ENCODE assay signal across 10 cellular contexts in the genomic region with DNA sequence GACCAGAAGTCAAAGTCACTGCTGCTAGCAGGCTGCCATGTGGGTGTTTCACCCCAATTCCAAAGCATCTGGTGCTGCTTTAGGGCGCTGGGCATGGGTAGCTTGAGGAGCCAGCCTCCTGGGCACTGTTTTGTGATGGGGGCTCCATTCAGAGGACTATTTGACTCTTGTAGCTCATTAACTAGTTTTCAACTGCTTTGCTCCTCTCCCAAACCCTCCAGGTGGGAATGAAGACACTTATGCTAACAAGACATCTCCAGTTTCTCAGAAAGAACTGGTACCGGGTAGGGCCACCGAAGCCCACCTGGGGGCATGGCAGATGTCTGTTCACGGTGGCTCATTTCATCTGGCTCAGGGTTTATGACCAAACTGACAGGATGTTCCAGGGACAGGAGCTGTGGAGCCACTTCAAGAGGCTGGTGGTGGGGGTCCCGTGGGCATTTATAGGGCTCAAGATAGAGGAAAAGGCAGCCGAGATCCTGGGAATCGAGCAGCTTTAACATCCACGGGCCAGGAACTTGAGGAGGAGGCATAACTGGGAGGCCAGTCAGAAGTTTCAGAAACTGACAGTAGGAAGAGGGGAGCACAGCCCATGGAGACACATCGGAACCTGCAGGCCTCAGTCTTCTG. TPM values are rescaled to one million over a fixed set of nuclear protein-coding genes. Genes with fewer than 3 reads are reported as not detected.
DNase-seq lines count a peak whose midpoint lies in the region; FAIRE-seq and TF ChIP-seq lines count a peak whose summit lies in the region.
"Had no signal": no experiment of that assay in that cellular context is flagged by ENCODE, and none has a peak within 500 bp of the region (broad histone marks: within the 10 kb centered on the region; RNA-seq: fewer than 3 reads in every experiment).

No MANE protein-coding gene starts in this region.

- H2AFZ ChIP-seq in endothelial cell of umbilical vein (ENCODE audit: low read depth, low read length), result no peak overlapping the region

- intact Hi-C loops in endothelial cell of umbilical vein (cut with micrococcal nuclease), result loop anchor here (1.0 kb wide), 1 partner anchor 43 kb away; no protein-coding TSS in a partner anchor

- no peak for FAIRE-seq in endothelial cell of umbilical vein (lab: Jason Lieb, UNC)

- POLR2A ChIA-PET in RWPE1 (lab: Yijun Ruan, JAX; ENCODE audit: low non-redundant PET), result no interaction called here
- POLR2A ChIA-PET in endothelial cell of umbilical vein (lab: Charles Lee), result interaction anchor here (1.1 to 3.9 kb wide), 3 partner anchors 9 to 43 kb away, joined by 3 to 17 read pairs (median 6); partner anchors contain the start of gene AMOTL2

- H3K4me1 ChIP-seq in endothelial cell of umbilical vein (ENCODE audit: control insufficient read depth, extremely low read depth, insufficient read depth, low read length) (peaks cover 12% of the 10 kb centered on the region), tibial nerve (peaks cover 12 to 100% (median 83%) of the 10 kb centered on the region in 4 donors)

- no peaks in the 10 kb centered on the region for H3K9me1 ChIP-seq in endothelial cell of umbilical vein (replicated peaks; ENCODE audit: control insufficient read depth, extremely low read depth, insufficient read depth, low read length)

- BruUV-seq in endothelial cell of umbilical vein (replicated peaks; lab: Mats Ljungman, UMichigan), result TSS peak; percentile 32

- dilution Hi-C loops in endothelial cell of umbilical vein (cut with MboI; ENCODE audit: extremely low pct_ligation_motif_present, low sequenced_read_pairs), result no loop called here

- DNase-seq in RWPE1 (ENCODE audit: low spot score) (no peak), endothelial cell of umbilical vein (ENCODE audit: low read depth, low spot score) (no peak), tibial nerve (ENCODE audit: low spot score in 2 of 2) (peak in 1 of 2 donors; percentile 10), NCI-H1048 (lab: John Stamatoyannopoulos, UW) (no peak), hepatic stellate cell (ENCODE audit: low spot score) (no peak), GM19238 (ENCODE audit: insufficient read length, low spot score) (no peak)
- DNase-seq: NCI-H510A treated with DMSO at 0.1 percent for 48 hours, SIG-M5 had no signal

- 69 to 72% methylated on average over 9 of the region's 9 CpGs for WGBS in tibial nerve, 2 donors

- H3K4me1 Mint-ChIP-seq in nephron, result peaks cover 77% of the 10 kb centered on the region
- H3K4me1 Mint-ChIP-seq: central memory CD8-positive, alpha-beta T cell had no signal

- peak overlapping the region; percentile 53 to 98 (median 63) for H3K27ac Mint-ChIP-seq in nephron

- peaks cover 47% of the 10 kb centered on the region for H3K79me2 ChIP-seq in endothelial cell of umbilical vein (ENCODE audit: control insufficient read depth, insufficient read depth, low read length)

- CTCF ChIA-PET in RWPE1 (lab: Yijun Ruan, JAX), result interaction anchor here (0.6 to 0.7 kb wide), 2 partner anchors 56 to 279 kb away, joined by 3 read pairs; no protein-coding TSS in a partner anchor
- CTCF ChIA-PET in endothelial cell of umbilical vein (lab: Charles Lee), result interaction anchor here (1.3 to 4.3 kb wide), 4 partner anchors 12 to 117 kb away, joined by 5 to 27 read pairs (median 14); no protein-coding TSS in a partner anchor

- H3K4me3 ChIP-seq in endothelial cell of umbilical vein (replicated peaks in 1 of 3; ENCODE audit: insufficient read depth in 1 of 3, low read depth in 1 of 3, low read length in 3 of 3), result no peak overlapping the region
- H3K4me3 ChIP-seq in tibial nerve, result no peak overlapping the region

- H3K27ac ChIP-seq in RWPE1, result peak overlapping the region; percentile 97
- H3K27ac ChIP-seq in endothelial cell of umbilical vein (ENCODE audit: insufficient read depth, low read depth, low read length), result no peak overlapping the region
- peak overlapping the region; percentile 63 to 100 (median 83) for H3K27ac ChIP-seq in tibial nerve

- no peaks in the 10 kb centered on the region for H3K9me3 ChIP-seq in endothelial cell of umbilical vein (replicated peaks; ENCODE audit: control insufficient read depth, insufficient read depth, low read length)
- H3K9me3 ChIP-seq in tibial nerve, result no peaks in the 10 kb centered on the region

- no peak overlapping the region for H3K4me2 ChIP-seq in endothelial cell of umbilical vein (ENCODE audit: insufficient read depth, low read length)

- no peak overlapping the region for H3K9ac ChIP-seq in endothelial cell of umbilical vein (replicated peaks; ENCODE audit: extremely low read depth, insufficient read depth, low read length)

- TF ChIP-seq CTCF in RWPE1 (conservative IDR thresholded peaks at IDR 0.05; ENCODE audit: low read depth) (no peak), endothelial cell of umbilical vein (IDR thresholded peaks at IDR 0.05; ENCODE audit: extremely low read depth in 1 of 2, insufficient read depth in 1 of 2, low read depth in 1 of 2, low read length in 2 of 2) (no peak), nephron (IDR thresholded peaks at IDR 0.05; ENCODE audit: unreplicated experiment in 3 of 3) (no peak), tibial nerve (IDR thresholded peaks at IDR 0.05) (no peak)

- H3K27me3 ChIP-seq in endothelial cell of umbilical vein (ENCODE audit: control insufficient read depth in 2 of 2, insufficient read depth in 2 of 2, low read length in 2 of 2) (no peaks in the 10 kb centered on the region), tibial nerve (no peaks in the 10 kb centered on the region)

- H3K27me3 Mint-ChIP-seq in nephron (ENCODE audit: low read depth), result no peaks in the 10 kb centered on the region
- H3K27me3 Mint-ChIP-seq: central memory CD8-positive, alpha-beta T cell had no signal

- peaks cover 55 to 69% of the 10 kb centered on the region in 2 experiments for H3K36me3 ChIP-seq in endothelial cell of umbilical vein (ENCODE audit: control insufficient read depth in 2 of 2, extremely low read depth in 1 of 2, insufficient read depth in 2 of 2, low read length in 2 of 2)
- peaks cover 4 to 84% (median 9%) of the 10 kb centered on the region in 3 donors for H3K36me3 ChIP-seq in tibial nerve

- TF ChIP-seq EP300 in tibial nerve (IDR thresholded peaks at IDR 0.05), result no peak

- H3K36me3 Mint-ChIP-seq in nephron (ENCODE audit: low read depth), result peaks cover 81% of the 10 kb centered on the region

- TF ChIP-seq POLR2A in endothelial cell of umbilical vein (IDR thresholded peaks at IDR 0.05; ENCODE audit: low read depth, low read length), result no peak
- no peak for TF ChIP-seq POLR2A in tibial nerve (IDR thresholded peaks at IDR 0.05)

- H4K20me1 ChIP-seq in endothelial cell of umbilical vein (replicated peaks; ENCODE audit: control insufficient read depth, extremely low read depth, insufficient read depth, low read length), result no peaks in the 10 kb centered on the region

- peak overlapping the region in 1 of 3 experiments; percentile 11 for H3K4me3 Mint-ChIP-seq in nephron
- H3K4me3 Mint-ChIP-seq: central memory CD8-positive, alpha-beta T cell had no signal

- H3K9me3 Mint-ChIP-seq in nephron, result no peaks in the 10 kb centered on the region
- H3K9me3 Mint-ChIP-seq: central memory CD8-positive, alpha-beta T cell had no signal

TF ChIP-seq in endothelial cell of umbilical vein, 7 proteins besides CTCF, POLR2A, EP300 and RAD21:
- TF ChIP-seq GATA2 (IDR thresholded peaks at IDR 0.05; ENCODE audit: insufficient read depth, insufficient read length, low read depth, low read length), result no peak
- no peak for TF ChIP-seq MYC (IDR thresholded peaks at IDR 0.05; ENCODE audit: low read depth, low read length)
- TF ChIP-seq JUN (IDR thresholded peaks at IDR 0.05; ENCODE audit: borderline replicate concordance, insufficient read depth, insufficient read length, low read depth), result no peak
- no peak for TF ChIP-seq POLR2AphosphoS5 (IDR thresholded peaks at IDR 0.05; ENCODE audit: insufficient read depth, low read depth, low read length)
- no peak for TF ChIP-seq MAX (IDR thresholded peaks at IDR 0.05; ENCODE audit: insufficient read depth, insufficient read length)
- no peak for TF ChIP-seq FOS (IDR thresholded peaks at IDR 0.05; ENCODE audit: borderline replicate concordance, insufficient read depth, low read length)
- no peak for TF ChIP-seq EZH2 (IDR thresholded peaks at IDR 0.05; ENCODE audit: borderline replicate concordance, low read depth, low read length, severe bottlenecking)
TF ChIP-seq in endothelial cell of umbilical vein: peak in this region for 0.

RNA-seq across cellular contexts. Expression of gene AMOTL2, which starts 17.7 kb away (rescaled TPM):
- 145 and 167 TPM in 2 replicates for total RNA-seq in endothelial cell of umbilical vein
- polyA plus RNA-seq in endothelial cell of umbilical vein, result 129 and 130 TPM in 2 replicates
- polyA plus RNA-seq in endothelial cell of umbilical vein (2011; cell fraction: cytosol; rRNA removed), result 123 and 135 TPM in 2 replicates
- 200 and 222 TPM in 2 replicates for polyA plus RNA-seq in endothelial cell of umbilical vein (2011; cell fraction: nucleus; rRNA removed)
- 67.7 and 69.8 TPM in 2 replicates for polyA plus RNA-seq in endothelial cell of umbilical vein (2012)
- 186 and 195 TPM in 2 replicates for polyA minus RNA-seq in endothelial cell of umbilical vein
- polyA minus RNA-seq in endothelial cell of umbilical vein (2011; cell fraction: cytosol; rRNA and poly(A)+ RNA removed), result 41.2 TPM
- polyA minus RNA-seq in endothelial cell of umbilical vein (2011; cell fraction: nucleus; rRNA and poly(A)+ RNA removed), result 95.7 and 170 TPM in 2 replicates
- 100 to 1,000 TPM; 216 to 337 (median 255) TPM for total RNA-seq in tibial nerve
